In genomic region chr17:68821860-68822693, GRCh38 we compare ENCODE assay signal across 9 cellular contexts.
A peak's percentile ranks its signal among the peaks of the same experiment; 100 is the strongest.
DNase-seq lines count a peak whose midpoint lies in the region; ATAC-seq and TF ChIP-seq lines count a peak whose summit lies in the region.
"Had no signal": no experiment of that assay in that cellular context is flagged by ENCODE, and none has a peak within 500 bp of the region (broad histone marks: within the 10 kb centered on the region; RNA-seq: fewer than 3 reads in every experiment).

No MANE protein-coding gene starts in this region.

- DNase-seq in H4 (ENCODE audit: low spot score) (peak; percentile 61), RPMI7951 (ENCODE audit: low read depth) (peak; percentile 94), fibroblast of mammary gland (ENCODE audit: low read depth) (peak; percentile 96), renal cortical epithelial cell (ENCODE audit: low read depth) (peak; percentile 94), NCI-H1092 (lab: John Stamatoyannopoulos, UW) (no peak), germinal center (ENCODE audit: low spot score) (no peak)
- DNase-seq: hypothalamus had no signal

- no peak overlapping the region for H3K4me3 ChIP-seq in fibroblast of mammary gland (ENCODE audit: control insufficient read depth, low read depth, low read length)

- ATAC-seq in HG02852 (IDR thresholded peaks at IDR 0.05; ENCODE audit: unreplicated experiment) = no peak
- no peak for ATAC-seq in GM21786 (IDR thresholded peaks at IDR 0.05; ENCODE audit: unreplicated experiment)

- no peak for TF ChIP-seq CTCF in fibroblast of mammary gland (conservative IDR thresholded peaks at IDR 0.05; ENCODE audit: control insufficient read depth, insufficient read depth, low read depth, low read length)

Comparison
In these comparisons a context has a peak if more than half of its experiments do, and no peak if none do; other contexts are left out.
1. DNase-seq: peak in H4 (single experiment), RPMI7951 (single experiment), fibroblast of mammary gland (single experiment) and renal cortical epithelial cell (single experiment); none in NCI-H1092 (single experiment) and germinal center (single experiment).